Comparison of ENCODE assay signal across 8 cellular contexts in genomic region chr7:44572771-44573170, GRCh38. TPM values are rescaled to one million over a fixed set of nuclear protein-coding genes. Genes with fewer than 3 reads are reported as not detected.
DNase-seq lines count a peak whose midpoint lies in the region; ATAC-seq, FAIRE-seq and TF ChIP-seq lines count a peak whose summit lies in the region.

No MANE protein-coding gene starts in this region.

- H3K27me3 Mint-ChIP-seq in T-helper 1 cell treated with Interleukin-12 subunit alpha and Interleukin-12 subunit beta and Interleukin-4 antibody, amounts not matched to agents 30 μg/mL and 1 μg/mL, for 36 hours (ENCODE audit: low read depth) = no peaks in the 10 kb centered on the region
- H3K27me3 Mint-ChIP-seq in activated naive CD8-positive, alpha-beta T cell = no peaks in the 10 kb centered on the region

- H3K4me3 ChIP-seq in kidney (ENCODE audit: low read length in 2 of 2) (peak overlapping the region; percentile 90 to 95), subcutaneous abdominal adipose tissue (ENCODE audit: low read depth in 1 of 5, low read length in 5 of 5) (peak overlapping the region; percentile 69 to 97 (median 82))

- no peak for TF ChIP-seq CTCF in kidney (IDR thresholded peaks at IDR 0.05; ENCODE audit: borderline replicate concordance, extremely low read depth, insufficient read depth)

- peaks cover 33% of the 10 kb centered on the region for H3K4me1 Mint-ChIP-seq in T-helper 1 cell treated with Interleukin-12 subunit alpha and Interleukin-12 subunit beta and Interleukin-4 antibody, amounts not matched to agents 30 μg/mL and 1 μg/mL, for 36 hours (ENCODE audit: low read depth)
- H3K4me1 Mint-ChIP-seq in activated naive CD8-positive, alpha-beta T cell (ENCODE audit: low read depth) = peaks cover 34% of the 10 kb centered on the region

- H3K36me3 ChIP-seq in kidney (ENCODE audit: control insufficient read depth in 1 of 2, insufficient read depth in 2 of 2, low read length in 2 of 2) = peaks cover 42 to 56% of the 10 kb centered on the region in 2 donors
- peaks cover 7 to 62% (median 53%) of the 10 kb centered on the region in 5 donors for H3K36me3 ChIP-seq in subcutaneous abdominal adipose tissue (ENCODE audit: control insufficient read depth in 5 of 5, insufficient read depth in 5 of 5, low read length in 5 of 5)

- H3K27ac ChIP-seq in kidney (ENCODE audit: low read depth in 2 of 2, low read length in 2 of 2) = no peak overlapping the region
- peak overlapping the region; percentile 88 for H3K27ac ChIP-seq in subcutaneous abdominal adipose tissue (ENCODE audit: low read depth, low read length)

- FAIRE-seq in kidney (lab: Jason Lieb, UNC) = no peak

- H3K27me3 ChIP-seq in subcutaneous abdominal adipose tissue (ENCODE audit: control insufficient read depth in 5 of 5, insufficient read depth in 4 of 5, low read length in 5 of 5) = no peaks in the 10 kb centered on the region

- peak overlapping the region; percentile 95 for H3K27ac Mint-ChIP-seq in T-helper 1 cell treated with Interleukin-12 subunit alpha and Interleukin-12 subunit beta and Interleukin-4 antibody, amounts not matched to agents 30 μg/mL and 1 μg/mL, for 36 hours
- peak overlapping the region; percentile 96 for H3K27ac Mint-ChIP-seq in activated naive CD8-positive, alpha-beta T cell

- H3K36me3 Mint-ChIP-seq in T-helper 1 cell treated with Interleukin-12 subunit alpha and Interleukin-12 subunit beta and Interleukin-4 antibody, amounts not matched to agents 30 μg/mL and 1 μg/mL, for 36 hours (ENCODE audit: low read depth) = peaks cover 53% of the 10 kb centered on the region
- peaks cover 2% of the 10 kb centered on the region for H3K36me3 Mint-ChIP-seq in activated naive CD8-positive, alpha-beta T cell

- H3K4me1 ChIP-seq in kidney (ENCODE audit: control insufficient read depth in 1 of 2, insufficient read depth in 1 of 2, low read depth in 1 of 2, low read length in 2 of 2) (peaks cover 19 to 25% of the 10 kb centered on the region in 2 donors), subcutaneous abdominal adipose tissue (ENCODE audit: control insufficient read depth in 5 of 5, insufficient read depth in 5 of 5, low read length in 5 of 5) (peaks cover 12 to 44% (median 28%) of the 10 kb centered on the region in 5 donors)

- H3K9me3 ChIP-seq in kidney (ENCODE audit: control insufficient read depth in 1 of 2, low read length in 2 of 2) (no peaks in the 10 kb centered on the region), subcutaneous abdominal adipose tissue (ENCODE audit: control insufficient read depth in 5 of 5, low read length in 5 of 5) (no peaks in the 10 kb centered on the region)

- no peak for ATAC-seq in HG02642 (IDR thresholded peaks at IDR 0.05; ENCODE audit: poor library complexity, unreplicated experiment)

- no peaks in the 10 kb centered on the region for H3K9me3 Mint-ChIP-seq in T-helper 1 cell treated with Interleukin-12 subunit alpha and Interleukin-12 subunit beta and Interleukin-4 antibody, amounts not matched to agents 30 μg/mL and 1 μg/mL, for 36 hours
- H3K9me3 Mint-ChIP-seq in activated naive CD8-positive, alpha-beta T cell (ENCODE audit: low read depth) = no peaks in the 10 kb centered on the region

- intact Hi-C loops in kidney (cut with DNase I) = no loop called here

- H3K4me3 Mint-ChIP-seq in T-helper 1 cell treated with Interleukin-12 subunit alpha and Interleukin-12 subunit beta and Interleukin-4 antibody, amounts not matched to agents 30 μg/mL and 1 μg/mL, for 36 hours = peak overlapping the region; percentile 94
- peak overlapping the region; percentile 97 for H3K4me3 Mint-ChIP-seq in activated naive CD8-positive, alpha-beta T cell

- DNase-seq in T-helper 1 cell (no peak), kidney (no peak), medulla oblongata (ENCODE audit: extremely low spot score) (no peak)
- DNase-seq in effector CD4-positive, alpha-beta T cell = no peak

- peak overlapping the region; percentile 61 to 88 for H3K9ac ChIP-seq in kidney (ENCODE audit: low read length in 2 of 2)
- H3K9ac ChIP-seq in subcutaneous abdominal adipose tissue (ENCODE audit: low read length in 5 of 5) = peak overlapping the region; percentile 88 to 93 (median 93)

RNA-seq across cellular contexts. Expression of gene DDX56, which starts 0.9 kb away (rescaled TPM):
- 62.0 TPM for total RNA-seq in kidney
- polyA plus RNA-seq in kidney (ENCODE audit: insufficient read depth, low read depth, low replicate concordance) = 83.6 TPM

RNA-seq across cellular contexts. Expression of gene TMED4, which starts 9.3 kb away (rescaled TPM):
- total RNA-seq in kidney = 105 TPM
- polyA plus RNA-seq in kidney (ENCODE audit: insufficient read depth, low read depth, low replicate concordance) = 138 TPM

RNA-seq across cellular contexts. Expression of gene NPC1L1, which starts 31.6 kb away (rescaled TPM):
- 0.88 TPM for total RNA-seq in kidney
- 2.4 TPM for polyA plus RNA-seq in kidney (ENCODE audit: insufficient read depth, low read depth, low replicate concordance)

RNA-seq across cellular contexts. Expression of gene OGDH, which starts 33.7 kb away (rescaled TPM):
- total RNA-seq in kidney = 132 TPM
- 108 TPM for polyA plus RNA-seq in kidney (ENCODE audit: insufficient read depth, low read depth, low replicate concordance)
